In genomic region chr11:72120930-72121329, GRCh38 we compare ENCODE assay signal across 27 cellular contexts. TPM values are rescaled to one million over a fixed set of nuclear protein-coding genes. Genes with fewer than 3 reads are reported as not detected.
DNase-seq lines count a peak whose midpoint lies in the region; ATAC-seq, FAIRE-seq and TF ChIP-seq lines count a peak whose summit lies in the region.
"Had no signal": no experiment of that assay in that cellular context is flagged by ENCODE, and none has a peak within 500 bp of the region (broad histone marks: within the 10 kb centered on the region; RNA-seq: fewer than 3 reads in every experiment).

No MANE protein-coding gene starts in this region.

- no peak overlapping the region for H3K18ac ChIP-seq in neuronal stem cell (ENCODE audit: low read length)

- H3K4me3 ChIP-seq in HEK293 (ENCODE audit: low read depth, low read length) = no peak overlapping the region
- H3K4me3 ChIP-seq in K562 = no peak overlapping the region
- H3K4me3 ChIP-seq in neuronal stem cell (ENCODE audit: low read length in 2 of 2) = no peak overlapping the region
- H3K4me3 ChIP-seq in BE2C (ENCODE audit: low read depth, low read length) = no peak overlapping the region
- H3K4me3 ChIP-seq: A549, GM23248 had no signal

- no peak overlapping the region for H2BK15ac ChIP-seq in neuronal stem cell (ENCODE audit: low read length)

- no peak for TF ChIP-seq RAD21 in K562 (CRISPR knock-in tag; conservative IDR thresholded peaks at IDR 0.05 in 1 of 2, IDR thresholded peaks at IDR 0.05 in 1 of 2)

- H3K36me3 ChIP-seq in HEK293 (ENCODE audit: control insufficient read depth in 2 of 2, insufficient read depth in 1 of 2, low read length in 2 of 2) (no peaks in the 10 kb centered on the region), K562 (ENCODE audit: control insufficient read depth, insufficient read depth, low read length) (no peaks in the 10 kb centered on the region), neuronal stem cell (replicated peaks in 1 of 2; ENCODE audit: control insufficient read depth in 2 of 2, insufficient read depth in 2 of 2, low read length in 2 of 2) (no peaks in the 10 kb centered on the region), BE2C (no peaks in the 10 kb centered on the region)

- TF ChIP-seq CTCF in HEK293 (tag by site-specific recombination; IDR thresholded peaks at IDR 0.05) (no peak), K562 (IDR thresholded peaks at IDR 0.05 in 2 of 3, conservative IDR thresholded peaks at IDR 0.05 in 1 of 3; ENCODE audit: insufficient read depth in 2 of 3, low read depth in 1 of 3, low read length in 3 of 3) (no peak), BE2C (IDR thresholded peaks at IDR 0.05; ENCODE audit: low read depth, low read length) (no peak), GM13976 (IDR thresholded peaks at IDR 0.05; ENCODE audit: borderline replicate concordance, control extremely low read depth, extremely low read depth, insufficient read depth, missing control alignments) (no peak)

- no peak for TF ChIP-seq POLR2A in K562 (conservative IDR thresholded peaks at IDR 0.05)

- H2AFZ ChIP-seq in K562 (ENCODE audit: low read depth, low read length) (peak overlapping the region; percentile 17; the same call in 1 of the 2 replicates), neuronal stem cell (ENCODE audit: low read length) (no peak overlapping the region)
- H2AFZ ChIP-seq: GM23248 had no signal

- H4K20me1 ChIP-seq in K562 (replicated peaks; ENCODE audit: control insufficient read depth, insufficient read depth, low read length) = no peaks in the 10 kb centered on the region

- no peak overlapping the region for H3K4ac ChIP-seq in neuronal stem cell (ENCODE audit: low read length)

- H3K27ac ChIP-seq in HEK293 (ENCODE audit: extremely low read depth, low read depth, low read length) (no peak overlapping the region), K562 (ENCODE audit: extremely low read depth, low read depth, low read length) (no peak overlapping the region), neuronal stem cell (replicated peaks; ENCODE audit: low read length) (no peak overlapping the region)
- H3K27ac ChIP-seq: A549, GM23248 had no signal

- no peak for DNase-seq in K562 (ENCODE audit: extremely low read depth in 1 of 4, low spot score in 3 of 4)
- no peak for DNase-seq in neuronal stem cell (ENCODE audit: low spot score)
- DNase-seq in BE2C = no peak
- DNase-seq in GM13976 (ENCODE audit: low spot score) = no peak
- DNase-seq: 8988T; ACHN; AML-193; C1 segment of cervical spinal cord; Calu3; CD4-positive, alpha-beta memory T cell; COR-L47; DMS53; DMS79 treated with DMSO at 0.1 percent for 48 hours; GF-D8; GM23248; H9; HFFc6 had no signal

- no peak for ATAC-seq in K562
- no peak for ATAC-seq in GM18867 (IDR thresholded peaks at IDR 0.05; ENCODE audit: unreplicated experiment)
- ATAC-seq: A549, HCT116 had no signal

- H3K4me2 ChIP-seq in K562 (ENCODE audit: insufficient read depth, low read length) = no peak overlapping the region
- H3K4me2 ChIP-seq in neuronal stem cell (ENCODE audit: insufficient read depth, low read length, poor library complexity, severe bottlenecking) = no peak overlapping the region
- H3K4me2 ChIP-seq: A549 had no signal

- no peaks in the 10 kb centered on the region for H3K9me3 ChIP-seq in HEK293 (ENCODE audit: control insufficient read depth, insufficient read depth, low read depth, low read length)
- H3K9me3 ChIP-seq in K562 (replicated peaks; ENCODE audit: control insufficient read depth, insufficient read depth, low read depth, low read length) = no peaks in the 10 kb centered on the region
- H3K9me3 ChIP-seq in neuronal stem cell (replicated peaks in 1 of 2; ENCODE audit: control insufficient read depth in 2 of 2, insufficient read depth in 1 of 2, low read depth in 1 of 2, low read length in 2 of 2) = no peaks in the 10 kb centered on the region
- H3K9me3 ChIP-seq in BE2C = no peaks in the 10 kb centered on the region
- H3K9me3 ChIP-seq: A549 had no signal

- H3K9ac ChIP-seq in K562 (ENCODE audit: insufficient read depth in 1 of 2, low read depth in 2 of 2, low read length in 2 of 2) (peak overlapping the region in 1 of 2 experiments; percentile 38; a peak in 1 of 4 replicates), neuronal stem cell (ENCODE audit: low read depth, low read length, poor library complexity) (no peak overlapping the region)
- H3K9ac ChIP-seq: GM23248 had no signal

- H3K79me2 ChIP-seq in K562 (ENCODE audit: control insufficient read depth, insufficient read depth, low read length) = no peaks in the 10 kb centered on the region

- peak overlapping the region; percentile 23 for H3K14ac ChIP-seq in neuronal stem cell (ENCODE audit: low read length)

- no peaks in the 10 kb centered on the region for H3K9me1 ChIP-seq in K562 (ENCODE audit: control insufficient read depth, insufficient read depth, low read length)

- in situ Hi-C loops in K562 (cut with MboI) = no loop called here
- in situ Hi-C loops in GM13976 (cut with MboI; ENCODE audit: low sequenced_read_pairs, unreplicated experiment) = no loop called here

- WGBS in K562 (ENCODE audit: insufficient coverage, low coverage, missing lambda C conversion rate) = 49% methylated on average over 2 of the region's 2 CpGs
- no CpG with 5 or more reads among the region's 2 CpGs for WGBS in neuronal stem cell (ENCODE audit: extremely low coverage in 2 of 2, insufficient read length in 2 of 2, insufficient replicate concordance in 1 of 2), 2 donors

- no peak overlapping the region for H2BK120ac ChIP-seq in neuronal stem cell (ENCODE audit: low read depth, low read length)

- no peak for TF ChIP-seq EP300 in K562 (IDR thresholded peaks at IDR 0.05; ENCODE audit: low read length)

- no TSS peak for BruUV-seq in K562 (replicated peaks; lab: Mats Ljungman, UMichigan)

- H2BK5ac ChIP-seq in neuronal stem cell (ENCODE audit: low read length) = no peak overlapping the region

- no peak overlapping the region for H4K8ac ChIP-seq in neuronal stem cell (ENCODE audit: low read depth, low read length)

- no peak overlapping the region for H2AK5ac ChIP-seq in neuronal stem cell (ENCODE audit: low read depth, low read length)

- H3K4me1 ChIP-seq in HEK293 (ENCODE audit: control insufficient read depth, insufficient read depth, low read length) = no peaks in the 10 kb centered on the region
- peaks cover 31 to 40% of the 10 kb centered on the region in 2 experiments for H3K4me1 ChIP-seq in K562 (replicated peaks in 1 of 2; ENCODE audit: control insufficient read depth in 2 of 2, insufficient read depth in 2 of 2, low read length in 2 of 2)
- H3K4me1 ChIP-seq in neuronal stem cell (ENCODE audit: control insufficient read depth in 2 of 2, insufficient read depth in 1 of 2, low read depth in 1 of 2, low read length in 2 of 2) = no peaks in the 10 kb centered on the region
- no peaks in the 10 kb centered on the region for H3K4me1 ChIP-seq in BE2C
- H3K4me1 ChIP-seq: A549 had no signal

- POLR2A ChIA-PET in HEK293 (lab: Yijun Ruan, JAX) = no interaction called here
- POLR2A ChIA-PET in K562 (lab: Yijun Ruan, JAX) = interaction anchor here (0.6 to 1.5 kb wide), 2 partner anchors 9 to 1638 kb away, joined by 3 to 5 read pairs; partner anchors contain the start of gene ANAPC15

- H4K91ac ChIP-seq in neuronal stem cell (ENCODE audit: low read depth, low read length, poor library complexity) = no peak overlapping the region

- H3K27me3 ChIP-seq in K562 (ENCODE audit: control insufficient read depth in 2 of 2, insufficient read depth in 2 of 2, low read length in 2 of 2) (no peaks in the 10 kb centered on the region), neuronal stem cell (ENCODE audit: control insufficient read depth in 3 of 3, insufficient read depth in 3 of 3, low read depth in 1 of 3, low read length in 3 of 3) (no peaks in the 10 kb centered on the region), BE2C (no peaks in the 10 kb centered on the region)

- no peak overlapping the region for H3K23ac ChIP-seq in neuronal stem cell (ENCODE audit: low read depth, low read length, poor library complexity)

- CTCF ChIA-PET in HEK293 (lab: Yijun Ruan, JAX) (no interaction called here), K562 (lab: Yijun Ruan, JAX; ENCODE audit: low intra/inter-chr PET ratio) (no interaction called here)

- intact Hi-C loops in K562 (cut with micrococcal nuclease) = no loop called here

- no peak overlapping the region for H2BK12ac ChIP-seq in neuronal stem cell (ENCODE audit: low read length)

- no peaks in the 10 kb centered on the region for H3K79me1 ChIP-seq in neuronal stem cell (ENCODE audit: low read depth, low read length)

- no peak for FAIRE-seq in K562 (lab: Jason Lieb, UNC)
- FAIRE-seq: A549, GM12891, GM19239 had no signal

RNA-seq across cellular contexts. Expression of gene ANAPC15, which starts 8.4 kb away (rescaled TPM):
- 13.0 and 14.3 TPM in 2 replicates for total RNA-seq in K562 (2011; cell fraction: chromatin; rRNA removed; ENCODE audit: low replicate concordance)
- total RNA-seq in K562 (2011; cell fraction: nucleolus; rRNA removed) = 15.5 and 17.0 TPM in 2 replicates
- 22.1 and 26.9 TPM in 2 replicates for total RNA-seq in K562 (2011; cell fraction: nucleoplasm; rRNA removed)
- 71.8 and 79.9 TPM in 2 replicates for total RNA-seq in K562 (2014; rRNA removed)
- total RNA-seq in K562 (2014; rRNA removed; fragmentation: Illumina TruSeq; extraction: Trizol) = 53.5 and 59.0 TPM in 2 replicates
- 67.2 and 74.9 TPM in 2 replicates for total RNA-seq in K562 (2015; rRNA removed; fragmentation: Illumina TruSeq; extraction: Trizol)
- total RNA-seq in K562 (2021) = 63.5 and 72.7 TPM in 2 replicates
- 40.9 and 53.0 TPM in 2 replicates for polyA plus RNA-seq in K562 (2011; rRNA removed)
- 54.1 and 55.7 TPM in 2 replicates for polyA plus RNA-seq in K562 (2011; cell fraction: cytosol; rRNA removed)
- 36.7 and 37.1 TPM in 2 replicates for polyA plus RNA-seq in K562 (2011; cell fraction: nucleus; rRNA removed)
- polyA plus RNA-seq in K562 (2012) = 86.1 and 99.9 TPM in 2 replicates
- polyA plus RNA-seq in K562 (2014; fragmentation: Illumina TruSeq; extraction: Trizol) = 110 and 117 TPM in 2 replicates
- polyA plus RNA-seq in K562 (2014; fragmentation: Nextera tagmentation; extraction: Ambion mirVana) = 100 to 1,000 TPM; 197 to 254 TPM
- polyA plus RNA-seq in K562 (2014; rRNA removed) = 75.7 and 80.1 TPM in 2 replicates
- polyA minus RNA-seq in K562 (2011; rRNA and poly(A)+ RNA removed) = 91.2 and 94.5 TPM in 2 replicates
- polyA minus RNA-seq in K562 (2011; cell fraction: cytosol; rRNA and poly(A)+ RNA removed) = 12.2 and 13.6 TPM in 2 replicates
- polyA minus RNA-seq in K562 (2011; cell fraction: nucleus; rRNA and poly(A)+ RNA removed) = 6.5 and 14.0 TPM in 2 replicates
- polyA plus RNA-seq in neuronal stem cell (2013, experiment 1 of 2) = 59.7 TPM
- 57.4 TPM for polyA plus RNA-seq in neuronal stem cell (2013, experiment 2 of 2)
- 140 TPM for polyA plus RNA-seq in BE2C (2012; ENCODE audit: insufficient read depth, insufficient read length, low read depth)

RNA-seq across cellular contexts. Expression of gene FOLR3, which starts 14.6 kb away (rescaled TPM):
- not detected in 2 replicates for total RNA-seq in K562 (2011; cell fraction: chromatin; rRNA removed; ENCODE audit: low replicate concordance)
- total RNA-seq in K562 (2011; cell fraction: nucleolus; rRNA removed) = not detected in 2 replicates
- not detected in 2 replicates for total RNA-seq in K562 (2011; cell fraction: nucleoplasm; rRNA removed)
- total RNA-seq in K562 (2014; rRNA removed) (not detected in 2 replicates), K562 (2014; rRNA removed; fragmentation: Illumina TruSeq; extraction: Trizol) (not detected in 2 replicates), K562 (2015; rRNA removed; fragmentation: Illumina TruSeq; extraction: Trizol) (not detected in 2 replicates), K562 (2021) (not detected in 2 replicates)
- polyA plus RNA-seq in K562 (2011; rRNA removed) (not detected in 2 replicates), K562 (2014; fragmentation: Illumina TruSeq; extraction: Trizol) (not detected in 2 replicates), K562 (2014; fragmentation: Nextera tagmentation; extraction: Ambion mirVana) (not detected), K562 (2014; rRNA removed) (not detected in 2 replicates)
- polyA plus RNA-seq in K562 (2011; cell fraction: cytosol; rRNA removed) = not detected in 2 replicates
- not detected in 2 replicates for polyA plus RNA-seq in K562 (2011; cell fraction: nucleus; rRNA removed)
- not detected in 2 replicates for polyA plus RNA-seq in K562 (2012)
- polyA minus RNA-seq in K562 (2011; rRNA and poly(A)+ RNA removed) = not detected in 2 replicates
- not detected in 2 replicates for polyA minus RNA-seq in K562 (2011; cell fraction: cytosol; rRNA and poly(A)+ RNA removed)
- not detected in 2 replicates for polyA minus RNA-seq in K562 (2011; cell fraction: nucleus; rRNA and poly(A)+ RNA removed)
- not detected for polyA plus RNA-seq in neuronal stem cell (2013, experiment 1 of 2)
- polyA plus RNA-seq in neuronal stem cell (2013, experiment 2 of 2) = not detected
- not detected for polyA plus RNA-seq in BE2C (2012; ENCODE audit: insufficient read depth, insufficient read length, low read depth)
- total RNA-seq: Calu3; CD4-positive, alpha-beta memory T cell; Daoy; G401; H4; H9 had no signal
- polyA plus RNA-seq: A549; CD4-positive, alpha-beta memory T cell had no signal

RNA-seq across cellular contexts. Expression of gene TOMT, which starts 15.2 kb away (rescaled TPM):
- total RNA-seq in K562 (2011; cell fraction: chromatin; rRNA removed; ENCODE audit: low replicate concordance) = not detected in 2 replicates
- total RNA-seq in K562 (2011; cell fraction: nucleolus; rRNA removed) = not detected in 2 replicates
- total RNA-seq in K562 (2011; cell fraction: nucleoplasm; rRNA removed) = not detected in 2 replicates
- total RNA-seq in K562 (2014; rRNA removed) = not detected in 2 replicates
- total RNA-seq in K562 (2014; rRNA removed; fragmentation: Illumina TruSeq; extraction: Trizol) = not detected in 2 replicates
- total RNA-seq in K562 (2015; rRNA removed; fragmentation: Illumina TruSeq; extraction: Trizol) = not detected in 2 replicates
- total RNA-seq in K562 (2021) = not detected in 2 replicates
- not detected in 2 replicates for polyA plus RNA-seq in K562 (2011; rRNA removed)
- not detected in 2 replicates for polyA plus RNA-seq in K562 (2011; cell fraction: cytosol; rRNA removed)
- not detected in 2 replicates for polyA plus RNA-seq in K562 (2011; cell fraction: nucleus; rRNA removed)
- not detected in 2 replicates for polyA plus RNA-seq in K562 (2012)
- not detected in 2 replicates for polyA plus RNA-seq in K562 (2014; fragmentation: Illumina TruSeq; extraction: Trizol)
- not detected for polyA plus RNA-seq in K562 (2014; fragmentation: Nextera tagmentation; extraction: Ambion mirVana)
- not detected in 2 replicates for polyA plus RNA-seq in K562 (2014; rRNA removed)
- polyA minus RNA-seq in K562 (2011; rRNA and poly(A)+ RNA removed) = not detected in 2 replicates
- not detected in 2 replicates for polyA minus RNA-seq in K562 (2011; cell fraction: cytosol; rRNA and poly(A)+ RNA removed)
- polyA minus RNA-seq in K562 (2011; cell fraction: nucleus; rRNA and poly(A)+ RNA removed) = not detected in 2 replicates
- polyA plus RNA-seq in neuronal stem cell (2013, experiment 1 of 2) = not detected
- polyA plus RNA-seq in neuronal stem cell (2013, experiment 2 of 2) = not detected
- not detected for polyA plus RNA-seq in BE2C (2012; ENCODE audit: insufficient read depth, insufficient read length, low read depth)
- total RNA-seq: Calu3; CD4-positive, alpha-beta memory T cell; Daoy; G401; GM23248; H4; H9; HFFc6 had no signal
- polyA plus RNA-seq: A549; BJ; CD4-positive, alpha-beta memory T cell; GM23248 had no signal

RNA-seq across cellular contexts. Expression of gene LAMTOR1, which starts 17.8 kb away (rescaled TPM):
- total RNA-seq in K562 (2011; cell fraction: chromatin; rRNA removed; ENCODE audit: low replicate concordance) = 56.6 and 74.7 TPM in 2 replicates
- total RNA-seq in K562 (2011; cell fraction: nucleolus; rRNA removed) = 60.5 and 60.8 TPM in 2 replicates
- total RNA-seq in K562 (2011; cell fraction: nucleoplasm; rRNA removed) = 67.6 and 104 TPM in 2 replicates
- 86.0 and 124 TPM in 2 replicates for total RNA-seq in K562 (2014; rRNA removed)
- total RNA-seq in K562 (2014; rRNA removed; fragmentation: Illumina TruSeq; extraction: Trizol) = 71.5 and 84.6 TPM in 2 replicates
- total RNA-seq in K562 (2015; rRNA removed; fragmentation: Illumina TruSeq; extraction: Trizol) = 77.4 and 80.0 TPM in 2 replicates
- total RNA-seq in K562 (2021) = 66.4 and 71.3 TPM in 2 replicates
- 62.6 and 76.1 TPM in 2 replicates for polyA plus RNA-seq in K562 (2011; rRNA removed)
- 119 and 150 TPM in 2 replicates for polyA plus RNA-seq in K562 (2011; cell fraction: cytosol; rRNA removed)
- polyA plus RNA-seq in K562 (2011; cell fraction: nucleus; rRNA removed) = 63.9 and 70.2 TPM in 2 replicates
- 95.8 and 155 TPM in 2 replicates for polyA plus RNA-seq in K562 (2012)
- polyA plus RNA-seq in K562 (2014; fragmentation: Illumina TruSeq; extraction: Trizol) = 104 and 110 TPM in 2 replicates
- 10 to 100 TPM; 91.1 to 97.5 TPM for polyA plus RNA-seq in K562 (2014; fragmentation: Nextera tagmentation; extraction: Ambion mirVana)
- 85.3 and 93.5 TPM in 2 replicates for polyA plus RNA-seq in K562 (2014; rRNA removed)
- 53.8 and 69.6 TPM in 2 replicates for polyA minus RNA-seq in K562 (2011; rRNA and poly(A)+ RNA removed)
- 81.5 and 96.2 TPM in 2 replicates for polyA minus RNA-seq in K562 (2011; cell fraction: cytosol; rRNA and poly(A)+ RNA removed)
- polyA minus RNA-seq in K562 (2011; cell fraction: nucleus; rRNA and poly(A)+ RNA removed) = 34.2 and 46.9 TPM in 2 replicates
- 66.8 TPM for polyA plus RNA-seq in neuronal stem cell (2013, experiment 1 of 2)
- polyA plus RNA-seq in neuronal stem cell (2013, experiment 2 of 2) = 64.1 TPM
- 282 TPM for polyA plus RNA-seq in BE2C (2012; ENCODE audit: insufficient read depth, insufficient read length, low read depth)

RNA-seq across cellular contexts. Expression of gene LRRC51, which starts 40.3 kb away (rescaled TPM):
- total RNA-seq in K562 (2011; cell fraction: chromatin; rRNA removed; ENCODE audit: low replicate concordance) = 3.4 and 10.3 TPM in 2 replicates
- total RNA-seq in K562 (2011; cell fraction: nucleolus; rRNA removed) = 3.2 and 3.3 TPM in 2 replicates
- total RNA-seq in K562 (2011; cell fraction: nucleoplasm; rRNA removed) = 3.4 and 4.8 TPM in 2 replicates
- total RNA-seq in K562 (2014; rRNA removed) = 5.1 and 9.1 TPM in 2 replicates
- 4.8 and 5.1 TPM in 2 replicates for total RNA-seq in K562 (2014; rRNA removed; fragmentation: Illumina TruSeq; extraction: Trizol)
- 4.2 and 4.7 TPM in 2 replicates for total RNA-seq in K562 (2015; rRNA removed; fragmentation: Illumina TruSeq; extraction: Trizol)
- total RNA-seq in K562 (2021) = 5.1 and 5.2 TPM in 2 replicates
- 6.3 and 10.6 TPM in 2 replicates for polyA plus RNA-seq in K562 (2011; rRNA removed)
- polyA plus RNA-seq in K562 (2011; cell fraction: cytosol; rRNA removed) = 4.0 and 9.4 TPM in 2 replicates
- 4.0 and 6.8 TPM in 2 replicates for polyA plus RNA-seq in K562 (2011; cell fraction: nucleus; rRNA removed)
- polyA plus RNA-seq in K562 (2012) = 7.8 and 10.9 TPM in 2 replicates
- 7.1 and 8.2 TPM in 2 replicates for polyA plus RNA-seq in K562 (2014; fragmentation: Illumina TruSeq; extraction: Trizol)
- polyA plus RNA-seq in K562 (2014; fragmentation: Nextera tagmentation; extraction: Ambion mirVana) = 1 to 10 TPM; 6.9 to 8.6 TPM
- 5.6 and 9.9 TPM in 2 replicates for polyA plus RNA-seq in K562 (2014; rRNA removed)
- 3.5 and 7.7 TPM in 2 replicates for polyA minus RNA-seq in K562 (2011; rRNA and poly(A)+ RNA removed)
- 0.76 and 1.2 TPM in 2 replicates for polyA minus RNA-seq in K562 (2011; cell fraction: cytosol; rRNA and poly(A)+ RNA removed)
- polyA minus RNA-seq in K562 (2011; cell fraction: nucleus; rRNA and poly(A)+ RNA removed) = 0.78 and 2.7 TPM in 2 replicates
- 7.1 TPM for polyA plus RNA-seq in neuronal stem cell (2013, experiment 1 of 2)
- polyA plus RNA-seq in neuronal stem cell (2013, experiment 2 of 2) = 8.5 TPM
- polyA plus RNA-seq in BE2C (2012; ENCODE audit: insufficient read depth, insufficient read length, low read depth) = 7.2 TPM
